In genomic region chr13:101640797-101641400, GRCh38 we compare ENCODE assay signal across 16 cellular contexts.
A peak's percentile ranks its signal among the peaks of the same experiment; 100 is the strongest.
DNase-seq lines count a peak whose midpoint lies in the region; ATAC-seq and TF ChIP-seq lines count a peak whose summit lies in the region.
"Had no signal": no experiment of that assay in that cellular context is flagged by ENCODE, and none has a peak within 500 bp of the region (broad histone marks: within the 10 kb centered on the region; RNA-seq: fewer than 3 reads in every experiment).

No MANE protein-coding gene starts in this region.

- ATAC-seq in GM21717 (IDR thresholded peaks at IDR 0.05; ENCODE audit: unreplicated experiment), result no peak
- ATAC-seq: activated CD8-positive, alpha-beta T cell treated with anti-CD3 and anti-CD28 coated beads for 36 hours; GM12878; heart left ventricle had no signal

- TF ChIP-seq CTCF in fibroblast of lung (conservative IDR thresholded peaks at IDR 0.05 in 1 of 2, IDR thresholded peaks at IDR 0.05 in 1 of 2; ENCODE audit: low read depth in 1 of 2, low read length in 2 of 2), result no peak
- TF ChIP-seq CTCF in retinal pigment epithelial cell (conservative IDR thresholded peaks at IDR 0.05; ENCODE audit: low read depth, low read length), result no peak

- no peaks in the 10 kb centered on the region for H3K36me3 ChIP-seq in fibroblast of lung (ENCODE audit: control insufficient read depth, insufficient read depth, low read length)
- H3K36me3 ChIP-seq: colonic mucosa, heart left ventricle had no signal

- peaks cover 9% of the 10 kb centered on the region for H3K4me1 ChIP-seq in fibroblast of lung (ENCODE audit: control insufficient read depth, extremely low read depth, insufficient read depth, low read length)
- H3K4me1 ChIP-seq: colonic mucosa, heart left ventricle, parathyroid adenoma had no signal

- H3K79me2 ChIP-seq in fibroblast of lung (ENCODE audit: control insufficient read depth, insufficient read depth, low read length), result no peaks in the 10 kb centered on the region
- H3K79me2 ChIP-seq: parathyroid adenoma had no signal

- no peaks in the 10 kb centered on the region for H3K9me3 ChIP-seq in fibroblast of lung (ENCODE audit: control insufficient read depth, insufficient read depth, low read depth, low read length)
- H3K9me3 ChIP-seq: colonic mucosa, heart left ventricle had no signal

- peak overlapping the region; percentile 65 for H3K4me2 ChIP-seq in fibroblast of lung (ENCODE audit: extremely low read depth, insufficient read depth, low read length)

- no peak overlapping the region for H3K9ac ChIP-seq in fibroblast of lung (ENCODE audit: insufficient read depth, low read length)
- H3K9ac ChIP-seq: parathyroid adenoma had no signal

- H3K27ac ChIP-seq in fibroblast of lung (ENCODE audit: insufficient read depth, low read length), result no peak overlapping the region
- H3K27ac ChIP-seq: colonic mucosa, heart left ventricle, parathyroid adenoma had no signal

- H3K4me3 ChIP-seq in fibroblast of lung (replicated peaks in 1 of 4; ENCODE audit: control extremely low read depth in 1 of 4, insufficient read depth in 1 of 4, low read depth in 3 of 4, low read length in 4 of 4) (no peak overlapping the region), retinal pigment epithelial cell (ENCODE audit: low read length) (no peak overlapping the region)
- H3K4me3 ChIP-seq: colonic mucosa, GM12878, heart left ventricle had no signal

- DNase-seq in GM04503 (ENCODE audit: low read depth), result peak; percentile 58
- DNase-seq in RPMI7951 (ENCODE audit: low read depth), result peak; percentile 67
- peak; percentile 74 to 84 for DNase-seq in fibroblast of lung (ENCODE audit: low read depth in 2 of 2)
- DNase-seq in retinal pigment epithelial cell (ENCODE audit: low read depth), result peak; percentile 62
- DNase-seq in hippocampal formation (lab: John Stamatoyannopoulos, UW), result no peak
- no peak for DNase-seq in stimulated activated CD4-positive, alpha-beta T cell treated with anti-CD3 and anti-CD28 coated beads, Interleukin-12 subunit alpha, Interleukin-12 subunit beta, amount 100 ng/mL, for 4 hours
- DNase-seq: activated CD8-positive, alpha-beta T cell treated with anti-CD3 and anti-CD28 coated beads for 36 hours; colonic mucosa; DMS 273 treated with DMSO at 0.1 percent for 48 hours; H7; heart left ventricle; NCI-H2029 treated with DMSO at 0.1 percent for 48 hours; stimulated activated CD4-positive, alpha-beta T cell treated with anti-CD3 and anti-CD28 coated beads, Interleukin-2, amount 100 ng/mL, for 48 hours had no signal

- no peaks in the 10 kb centered on the region for H4K20me1 ChIP-seq in fibroblast of lung (ENCODE audit: control insufficient read depth, extremely low read depth, insufficient read depth, low read length)

- no peak overlapping the region for H2AFZ ChIP-seq in fibroblast of lung (ENCODE audit: low read length)
- H2AFZ ChIP-seq: parathyroid adenoma had no signal

- H3K27me3 ChIP-seq in fibroblast of lung (ENCODE audit: control insufficient read depth, insufficient read depth, low read length), result no peaks in the 10 kb centered on the region
- H3K27me3 ChIP-seq: colonic mucosa, heart left ventricle had no signal

Comparison
In these comparisons a context has a peak if more than half of its experiments do, and no peak if none do; other contexts are left out.
1. DNase-seq: peak in GM04503 (single experiment), RPMI7951 (single experiment), fibroblast of lung (2 of 2) and retinal pigment epithelial cell (single experiment); none in hippocampal formation (0 of 2) and stimulated activated CD4-positive, alpha-beta T cell treated with anti-CD3 and anti-CD28 coated beads, Interleukin-12 subunit alpha, Interleukin-12 subunit beta, amount 100 ng/mL, for 4 hours (single experiment).